2 cellular contexts compared by ENCODE assay signal in the genomic region with DNA sequence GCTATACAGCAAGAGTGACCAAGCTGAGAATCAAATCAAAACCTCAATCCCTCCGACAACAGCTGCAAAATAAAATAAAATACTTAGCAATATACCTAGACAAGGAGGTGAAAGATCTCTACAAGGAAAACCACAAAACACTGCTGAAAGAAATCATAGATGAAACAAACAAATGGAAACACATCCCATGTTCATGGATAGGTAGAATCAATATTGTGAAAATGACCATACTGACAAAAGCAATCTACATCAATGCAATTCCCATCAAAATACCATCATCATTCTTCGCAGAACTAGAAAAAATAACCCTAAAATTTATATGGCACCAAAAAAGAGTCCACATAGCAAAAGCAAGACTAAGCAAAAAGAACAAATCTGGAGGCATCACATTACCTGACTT. TPM values are rescaled to one million over a fixed set of nuclear protein-coding genes. Genes with fewer than 3 reads are reported as not detected.
"Had no signal": no experiment of that assay in that cellular context is flagged by ENCODE, and none has a peak within 500 bp of the region (broad histone marks: within the 10 kb centered on the region; RNA-seq: fewer than 3 reads in every experiment).

No MANE protein-coding gene starts in this region.

RNA-seq across cellular contexts. Expression of a gene that starts 17.6 kb away (rescaled TPM):
- total RNA-seq: HT-29 had no signal

RNA-seq across cellular contexts. Expression of a gene that starts 33.9 kb away (rescaled TPM):
- total RNA-seq: HT-29 had no signal

RNA-seq across cellular contexts. Expression of a gene that starts 41.3 kb away (rescaled TPM):
- total RNA-seq: HepG2, HT-29 had no signal
